Comparison of ENCODE assay signal across 7 cellular contexts in the genomic region with DNA sequence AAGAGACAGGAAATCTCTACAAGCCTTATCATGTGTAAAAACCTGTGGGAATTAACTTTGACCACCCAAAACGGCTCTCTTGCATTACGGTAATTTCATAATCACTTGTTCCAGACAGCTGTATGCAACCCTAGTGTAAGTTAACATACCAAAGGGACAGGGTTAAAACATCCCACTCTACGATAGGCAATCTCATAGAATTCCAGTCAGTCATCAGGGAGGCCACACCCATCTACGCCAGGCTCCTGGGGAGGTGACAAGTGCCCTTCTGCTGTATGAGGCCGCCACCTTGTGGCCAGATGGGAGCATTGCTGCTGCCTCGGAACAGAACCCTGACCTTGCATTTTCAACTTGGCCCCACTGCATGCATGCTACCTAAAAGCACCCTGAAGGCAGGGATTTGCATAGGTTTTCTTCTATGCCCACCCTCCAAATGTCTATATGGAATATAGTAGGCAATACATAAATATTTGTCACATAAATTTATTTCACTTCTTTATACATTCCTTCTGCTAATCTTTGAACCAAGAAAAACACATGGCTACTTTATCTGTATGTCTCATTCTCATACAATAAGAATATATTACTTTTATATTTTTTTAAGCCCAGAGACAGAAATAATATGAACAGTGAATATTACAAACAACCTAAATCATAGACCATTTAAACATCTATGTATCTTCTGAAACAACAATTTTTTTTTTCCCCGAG. TPM values are rescaled to one million over a fixed set of nuclear protein-coding genes. Genes with fewer than 3 reads are reported as not detected.
DNase-seq lines count a peak whose midpoint lies in the region; ATAC-seq, FAIRE-seq and TF ChIP-seq lines count a peak whose summit lies in the region.

No MANE protein-coding gene starts in this region.

- peak; percentile 65 for DNase-seq in GM12891 (ENCODE audit: insufficient read length, low spot score)
- peak; percentile 93 for DNase-seq in NCI-H510A treated with DMSO at 0.1 percent for 48 hours (lab: John Stamatoyannopoulos, UW)
- peak; percentile 86 for DNase-seq in activated CD4-positive, CD25-positive, alpha-beta regulatory T cell treated with anti-CD3 and anti-CD28 coated beads, Interleukin-2, amount 50 U/mL, for 72 hours
- DNase-seq in cerebellar nuclear complex (lab: John Stamatoyannopoulos, UW): peak; percentile 28 to 41
- peak; percentile 91 to 92 for DNase-seq in left colon
- DNase-seq in stimulated activated CD4-positive, alpha-beta T cell treated with anti-CD3 and anti-CD28 coated beads, Interleukin-2, amount 100 ng/mL, for 48 hours: peak; percentile 85 to 88

- FAIRE-seq in GM12891 (lab: Jason Lieb, UNC): peak; percentile 98

- intact Hi-C loops in left colon (cut with DNase I, micrococcal nuclease): no loop called here

- peak; percentile 86 for ATAC-seq in HG03354 (IDR thresholded peaks at IDR 0.05; ENCODE audit: poor library complexity, severe bottlenecking, unreplicated experiment)
- ATAC-seq in left colon: peak; percentile 96

- TF ChIP-seq POLR2A in GM12891 (IDR thresholded peaks at IDR 0.05; ENCODE audit: low read depth, low read length): no peak

TF ChIP-seq in GM12891, 5 proteins besides CTCF, POLR2A, EP300 and RAD21:
- TF ChIP-seq POU2F2 (IDR thresholded peaks at IDR 0.05; ENCODE audit: low read depth, low read length): peak; percentile 81
- TF ChIP-seq POLR2AphosphoS5 (IDR thresholded peaks at IDR 0.05; ENCODE audit: low read depth, low read length): no peak

RNA-seq across cellular contexts. Expression of gene HSF2BP, which starts 12.6 kb away (rescaled TPM):
- polyA plus RNA-seq in GM12891 (2012; ENCODE audit: low read depth, missing spikeins): 0.59 TPM
- under 1 TPM; 0.42 to 0.49 TPM for total RNA-seq in left colon

RNA-seq across cellular contexts. Expression of gene RRP1B, which starts 12.7 kb away (rescaled TPM):
- polyA plus RNA-seq in GM12891 (2012; ENCODE audit: low read depth, missing spikeins): 13.8 TPM
- total RNA-seq in left colon: 10 to 100 TPM; 11.4 to 16.2 TPM

Comparison
In these comparisons a context has a peak if more than half of its experiments do, and no peak if none do; other contexts are left out.
1. Peak in every context shown above with its lines: DNase-seq and ATAC-seq.
2. DNase-seq: peak in every context shown above with its lines; median percentile 93 in NCI-H510A treated with DMSO at 0.1 percent for 48 hours; 92 in left colon; 86 in stimulated activated CD4-positive, alpha-beta T cell treated with anti-CD3 and anti-CD28 coated beads, Interleukin-2, amount 100 ng/mL, for 48 hours; 86 in activated CD4-positive, CD25-positive, alpha-beta regulatory T cell treated with anti-CD3 and anti-CD28 coated beads, Interleukin-2, amount 50 U/mL, for 72 hours; 65 in GM12891; 34 in cerebellar nuclear complex.